Comparison of ENCODE assay signal across 28 cellular contexts in genomic region chr15:66919421-66919820, GRCh38.
A peak's percentile ranks its signal among the peaks of the same experiment; 100 is the strongest.
DNase-seq lines count a peak whose midpoint lies in the region; ATAC-seq, FAIRE-seq and TF ChIP-seq lines count a peak whose summit lies in the region.
"Had no signal": no experiment of that assay in that cellular context is flagged by ENCODE, and none has a peak within 500 bp of the region (broad histone marks: within the 10 kb centered on the region; RNA-seq: fewer than 3 reads in every experiment).

No MANE protein-coding gene starts in this region.

- WGBS in IMR-90 (ENCODE audit: extremely low coverage in 2 of 2, insufficient read length in 1 of 2), 2 experiments: no CpG with 5 or more reads among the region's 8 CpGs
- 8% methylated on average over 8 of the region's 8 CpGs for WGBS in K562 (ENCODE audit: insufficient coverage, low coverage, missing lambda C conversion rate)

- no peak overlapping the region for H2AFZ ChIP-seq in IMR-90 (replicated peaks; ENCODE audit: low read length, poor library complexity)
- H2AFZ ChIP-seq in K562 (ENCODE audit: low read depth, low read length): peak overlapping the region; percentile 53; the same call in 1 of the 2 replicates

- H3K4me1 ChIP-seq in IMR-90 (ENCODE audit: control insufficient read depth, insufficient read depth, low read length) (peaks cover 5% of the 10 kb centered on the region), K562 (replicated peaks in 1 of 2; ENCODE audit: control insufficient read depth in 2 of 2, insufficient read depth in 2 of 2, low read length in 2 of 2) (no peaks in the 10 kb centered on the region; a peak in 1 of 5 replicates)
- H3K4me1 ChIP-seq: adrenal gland, right lobe of liver had no signal

- H2AK5ac ChIP-seq in IMR-90 (ENCODE audit: low read depth, low read length): no peak overlapping the region

- intact Hi-C loops in IMR-90 (cut with micrococcal nuclease): no loop called here
- intact Hi-C loops in K562 (cut with micrococcal nuclease): no loop called here
- intact Hi-C loops in left cardiac atrium (cut with DNase I): no loop called here
- intact Hi-C loops in posterior vena cava (cut with DNase I): loop anchor here in 1 of 2 donors (5.0 kb wide), 1 partner anchor 773 kb away; no protein-coding TSS in a partner anchor

- H3K9me3 Mint-ChIP-seq in chondrocyte (ENCODE audit: low read depth): peaks cover 37% of the 10 kb centered on the region

- H4K91ac ChIP-seq in IMR-90 (ENCODE audit: insufficient read depth, low read depth, low read length): no peak overlapping the region

- H3K9me3 ChIP-seq in IMR-90 (ENCODE audit: control insufficient read depth, insufficient read depth, low read length) (peaks cover 20% of the 10 kb centered on the region), K562 (replicated peaks; ENCODE audit: control insufficient read depth, insufficient read depth, low read depth, low read length) (peaks cover 6% of the 10 kb centered on the region)
- H3K9me3 ChIP-seq: right lobe of liver had no signal

- in situ Hi-C loops in IMR-90 (cut with MboI; ENCODE audit: low sequenced_read_pairs): no loop called here
- in situ Hi-C loops in K562 (cut with MboI): no loop called here

- TF ChIP-seq RAD21 in IMR-90 (IDR thresholded peaks at IDR 0.05; ENCODE audit: low read length) (no peak), K562 (CRISPR knock-in tag; conservative IDR thresholded peaks at IDR 0.05 in 1 of 2, IDR thresholded peaks at IDR 0.05 in 1 of 2) (no peak)

- H2BK120ac ChIP-seq in IMR-90 (ENCODE audit: low read depth, low read length): no peak overlapping the region

- POLR2A ChIA-PET in IMR-90 (lab: Charles Lee; ENCODE audit: unreplicated experiment) (no interaction called here), K562 (lab: Yijun Ruan, JAX) (interaction anchor here (0.6 to 1.6 kb wide), 4 partner anchors 9 to 517 kb away, joined by 3 read pairs; no protein-coding TSS in a partner anchor)

- H4K8ac ChIP-seq in IMR-90 (ENCODE audit: low read depth in 2 of 2, low read length in 2 of 2): no peak overlapping the region

- FAIRE-seq in K562 (lab: Jason Lieb, UNC): no peak
- FAIRE-seq: bronchial epithelial cell, endometrium, TTC549 had no signal

- H3K56ac ChIP-seq in IMR-90 (ENCODE audit: extremely low read depth, insufficient read depth, low read length): no peak overlapping the region

- peaks cover 13% of the 10 kb centered on the region for H3K4me1 Mint-ChIP-seq in chondrocyte (ENCODE audit: low read depth)

- H3K4me3 ChIP-seq in IMR-90 (ENCODE audit: insufficient read depth, low read depth, low read length) (no peak overlapping the region), K562 (no peak overlapping the region)
- H3K4me3 ChIP-seq: adrenal gland, MG63, right lobe of liver, SJSA1 had no signal

- H3K9ac ChIP-seq in IMR-90 (ENCODE audit: low read depth, low read length) (no peak overlapping the region), K562 (ENCODE audit: insufficient read depth in 1 of 2, low read depth in 2 of 2, low read length in 2 of 2) (no peak overlapping the region)

- no TSS peak for BruUV-seq in IMR-90 (replicated peaks; lab: Mats Ljungman, UMichigan)
- no TSS peak for BruUV-seq in K562 (replicated peaks; lab: Mats Ljungman, UMichigan)

- peaks cover 22% of the 10 kb centered on the region for H3K36me3 Mint-ChIP-seq in chondrocyte (ENCODE audit: low read depth)

- H3K4me2 ChIP-seq in IMR-90 (ENCODE audit: low read depth, low read length) (no peak overlapping the region), K562 (ENCODE audit: insufficient read depth, low read length) (no peak overlapping the region)

- no peak for DNase-seq in IMR-90
- DNase-seq in K562 (ENCODE audit: extremely low read depth in 1 of 4, low spot score in 3 of 4): no peak
- DNase-seq in left cardiac atrium: no peak
- DNase-seq in posterior vena cava (ENCODE audit: low spot score): peak; percentile 24
- no peak for DNase-seq in chondrocyte (ENCODE audit: low spot score)
- DNase-seq in activated T-cell treated with anti-CD3 and anti-CD28 coated beads for 4 hours: no peak
- no peak for DNase-seq in AML-193 (lab: John Stamatoyannopoulos, UW)
- DNase-seq: activated naive CD4-positive, alpha-beta T cell treated with Interleukin-2 at 50 U/mL for 16 hours; activated T-cell treated with anti-CD3 and anti-CD28 coated beads, Interleukin-2, amount 50 U/mL, for 72 hours; adrenal gland; C1 segment of cervical spinal cord; Calu3; cortex of kidney; EL; MG63; midbrain; naive thymus-derived CD8-positive, alpha-beta T cell; NCI-H2081 treated with DMSO at 0.1 percent for 48 hours; NK-92 treated with Interleukin-12 subunit alpha and Interleukin-12 subunit beta, amount 100 ng/mL, for 24 hours; right lobe of liver; stimulated activated naive CD8-positive, alpha-beta T cell treated with anti-CD3 and anti-CD28 coated beads, Interleukin-15, Interleukin-2, amounts not matched to agents 100 U/mL and 50 U/mL, for 24 hours; T-helper 1 cell had no signal

- no peak overlapping the region for H3K4ac ChIP-seq in IMR-90 (ENCODE audit: low read depth, low read length)

- H2BK15ac ChIP-seq in IMR-90 (ENCODE audit: low read depth, low read length): no peak overlapping the region

- no peaks in the 10 kb centered on the region for H3K79me1 ChIP-seq in IMR-90 (ENCODE audit: low read depth in 1 of 2, low read length in 2 of 2)

- CTCF ChIA-PET in IMR-90 (lab: Yijun Ruan, JAX): interaction anchor here (1.5 kb wide), 1 partner anchor 27 kb away, joined by 4 read pairs; no protein-coding TSS in a partner anchor
- CTCF ChIA-PET in K562 (lab: Yijun Ruan, JAX; ENCODE audit: low intra/inter-chr PET ratio): no interaction called here

- H3K79me2 ChIP-seq in K562 (ENCODE audit: control insufficient read depth, insufficient read depth, low read length): no peaks in the 10 kb centered on the region

- no peak overlapping the region for H2AK9ac ChIP-seq in IMR-90 (replicated peaks; ENCODE audit: low read depth, low read length, poor library complexity)

- no peaks in the 10 kb centered on the region for H3K27me3 Mint-ChIP-seq in chondrocyte (ENCODE audit: low read depth)

- TF ChIP-seq EP300 in K562 (IDR thresholded peaks at IDR 0.05; ENCODE audit: low read length): no peak

- H2BK5ac ChIP-seq in IMR-90 (ENCODE audit: low read depth, low read length, poor library complexity, severe bottlenecking): no peak overlapping the region

- no peak overlapping the region for H4K5ac ChIP-seq in IMR-90 (ENCODE audit: low read depth, low read length)

- TF ChIP-seq CTCF in IMR-90 (conservative IDR thresholded peaks at IDR 0.05; ENCODE audit: low read depth, low read length) (no peak), K562 (IDR thresholded peaks at IDR 0.05 in 2 of 3, conservative IDR thresholded peaks at IDR 0.05 in 1 of 3; ENCODE audit: insufficient read depth in 2 of 3, low read depth in 1 of 3, low read length in 3 of 3) (no peak), chondrocyte (IDR thresholded peaks at IDR 0.05) (no peak)

- H3K4me3 Mint-ChIP-seq in chondrocyte (ENCODE audit: unreplicated experiment): no peak overlapping the region
- H3K4me3 Mint-ChIP-seq: activated T-cell treated with anti-CD3 and anti-CD28 coated beads, Interleukin-2, amount 50 U/mL, for 72 hours; IgD-negative memory B cell; naive thymus-derived CD8-positive, alpha-beta T cell had no signal

- H3K18ac ChIP-seq in IMR-90 (ENCODE audit: low read depth, low read length): no peak overlapping the region

- H2BK20ac ChIP-seq in IMR-90 (ENCODE audit: low read depth, low read length): no peak overlapping the region

- no peak overlapping the region for H3K27ac ChIP-seq in IMR-90 (ENCODE audit: insufficient read depth, low read length)
- no peak overlapping the region for H3K27ac ChIP-seq in K562 (ENCODE audit: extremely low read depth, low read depth, low read length)
- H3K27ac ChIP-seq: adrenal gland, right lobe of liver, SJSA1 had no signal

- H4K20me1 ChIP-seq in IMR-90 (ENCODE audit: insufficient read depth, low read length): no peaks in the 10 kb centered on the region
- no peaks in the 10 kb centered on the region for H4K20me1 ChIP-seq in K562 (replicated peaks; ENCODE audit: control insufficient read depth, insufficient read depth, low read length)

- no peak for TF ChIP-seq POLR2A in IMR-90 (IDR thresholded peaks at IDR 0.05; ENCODE audit: low read depth, low read length)
- no peak for TF ChIP-seq POLR2A in K562 (conservative IDR thresholded peaks at IDR 0.05)

- ATAC-seq in IMR-90 (ENCODE audit: low read depth) (peak; percentile 17; the same call in 1 of the 2 replicates), K562 (no peak), left cardiac atrium (peak; percentile 28 to 47), HG03095 (IDR thresholded peaks at IDR 0.05; ENCODE audit: unreplicated experiment) (no peak)
- ATAC-seq: activated T-cell treated with anti-CD3 and anti-CD28 coated beads, Interleukin-2, amount 50 U/mL, for 72 hours; naive thymus-derived CD8-positive, alpha-beta T cell; right lobe of liver; stimulated activated naive CD8-positive, alpha-beta T cell treated with anti-CD3 and anti-CD28 coated beads, Interleukin-15, Interleukin-2, amounts not matched to agents 100 U/mL and 50 U/mL, for 24 hours had no signal

- H3K27ac Mint-ChIP-seq in chondrocyte (ENCODE audit: unreplicated experiment): no peak overlapping the region
- H3K27ac Mint-ChIP-seq: activated T-cell treated with anti-CD3 and anti-CD28 coated beads, Interleukin-2, amount 50 U/mL, for 72 hours; IgD-negative memory B cell; naive thymus-derived CD8-positive, alpha-beta T cell had no signal

- H3K23ac ChIP-seq in IMR-90 (ENCODE audit: low read depth, low read length): no peak overlapping the region

- no peaks in the 10 kb centered on the region for H3K36me3 ChIP-seq in IMR-90 (ENCODE audit: control insufficient read depth, insufficient read depth, low read length)
- H3K36me3 ChIP-seq in K562 (ENCODE audit: control insufficient read depth, insufficient read depth, low read length): no peaks in the 10 kb centered on the region
- H3K36me3 ChIP-seq: adrenal gland, MG63, right lobe of liver, SJSA1 had no signal

- no peak overlapping the region for H3K14ac ChIP-seq in IMR-90 (replicated peaks; ENCODE audit: low read depth, low read length)

- H3K9me1 ChIP-seq in IMR-90 (ENCODE audit: insufficient read depth, low read length): no peaks in the 10 kb centered on the region
- no peaks in the 10 kb centered on the region for H3K9me1 ChIP-seq in K562 (ENCODE audit: control insufficient read depth, insufficient read depth, low read length)

- dilution Hi-C loops in IMR-90 (cut with HindIII; ENCODE audit: low sequenced_read_pairs, unreplicated experiment): no loop called here

- H3K27me3 ChIP-seq in IMR-90 (ENCODE audit: control insufficient read depth, insufficient read depth, low read length) (peaks cover 4% of the 10 kb centered on the region; the same call in 1 of the 2 replicates), K562 (ENCODE audit: control insufficient read depth in 2 of 2, insufficient read depth in 2 of 2, low read length in 2 of 2) (peaks cover 0 to 17% of the 10 kb centered on the region in 2 experiments; a peak in 3 of 5 replicates)
- H3K27me3 ChIP-seq: adrenal gland, MG63, right lobe of liver, SJSA1 had no signal

TF ChIP-seq in K562, 482 proteins besides CTCF, POLR2A, EP300 and RAD21 (continues in another document):
- TF ChIP-seq LARP7 (IDR thresholded peaks at IDR 0.05): no peak
- TF ChIP-seq TBL1XR1 (IDR thresholded peaks at IDR 0.05; ENCODE audit: low read length in 2 of 2): no peak
- no peak for TF ChIP-seq MIER1 (IDR thresholded peaks at IDR 0.05; ENCODE audit: low read depth)
- no peak for TF ChIP-seq NR2C1 (IDR thresholded peaks at IDR 0.05)
- no peak for TF ChIP-seq NR2C1 (tag; IDR thresholded peaks at IDR 0.05)
- TF ChIP-seq NFE2L1 (tag; IDR thresholded peaks at IDR 0.05; ENCODE audit: borderline replicate concordance, low read depth): no peak

Comparison
In these comparisons a context has a peak if more than half of its experiments do, and no peak if none do; other contexts are left out.
1. ATAC-seq: peak in IMR-90 (single experiment) and left cardiac atrium (2 of 2); none in K562 (single experiment) and HG03095 (single experiment).